ENCODE assay signal across 8 cellular contexts in the genomic region with DNA sequence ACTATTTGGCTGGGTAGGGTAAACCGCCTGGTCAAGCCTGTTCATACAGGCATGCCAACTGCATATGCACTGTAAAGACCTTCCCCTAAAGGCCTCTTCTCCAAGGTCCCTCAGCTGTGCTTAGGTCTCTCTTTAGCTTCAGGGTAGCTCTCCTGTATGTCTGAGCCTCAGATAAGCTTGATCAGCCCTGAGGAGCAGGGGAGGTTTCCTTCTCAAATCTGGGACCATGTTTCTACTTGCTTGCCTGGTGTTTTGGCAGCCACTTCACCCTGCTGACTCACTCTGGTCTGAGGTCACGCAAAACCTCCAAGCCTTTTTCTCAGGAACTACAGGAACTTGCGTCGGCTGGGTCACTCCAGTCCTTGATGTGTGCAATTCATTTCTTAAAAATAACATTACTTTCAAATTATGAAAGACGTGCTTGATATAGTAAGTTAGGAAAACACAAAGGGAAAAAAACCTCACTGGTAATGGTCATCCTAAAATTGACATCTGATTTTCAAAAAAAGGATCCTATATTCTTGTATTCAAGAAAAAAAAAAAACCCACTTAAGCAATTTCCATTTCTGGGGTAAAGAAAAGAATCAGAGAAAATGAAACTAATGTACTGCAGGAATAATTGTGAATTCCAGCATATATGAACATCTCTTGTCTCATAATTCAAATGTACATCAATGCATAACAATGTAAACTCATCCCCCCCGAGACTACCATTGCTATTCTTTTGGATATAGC. TPM values are rescaled to one million over a fixed set of nuclear protein-coding genes. Genes with fewer than 3 reads are reported as not detected.
A peak's percentile ranks its signal among the peaks of the same experiment; 100 is the strongest.
DNase-seq lines count a peak whose midpoint lies in the region; ATAC-seq and TF ChIP-seq lines count a peak whose summit lies in the region.

No MANE protein-coding gene starts in this region.

- H3K4me2 ChIP-seq in BLaER1, result peak overlapping the region; percentile 89

- no peak overlapping the region for H3K27ac Mint-ChIP-seq in activated naive CD8-positive, alpha-beta T cell treated with anti-CD3 and anti-CD28 coated beads for 36 hours

- H3K9me3 Mint-ChIP-seq in activated naive CD8-positive, alpha-beta T cell treated with anti-CD3 and anti-CD28 coated beads for 36 hours, result no peaks in the 10 kb centered on the region

- no peak for ATAC-seq in HG03439 (IDR thresholded peaks at IDR 0.05; ENCODE audit: unreplicated experiment)
- ATAC-seq in HG02610 (IDR thresholded peaks at IDR 0.05; ENCODE audit: unreplicated experiment), result no peak

- H3K4me1 Mint-ChIP-seq in activated naive CD8-positive, alpha-beta T cell treated with anti-CD3 and anti-CD28 coated beads for 36 hours, result peaks cover 26% of the 10 kb centered on the region

- H3K36me3 Mint-ChIP-seq in activated naive CD8-positive, alpha-beta T cell treated with anti-CD3 and anti-CD28 coated beads for 36 hours, result no peaks in the 10 kb centered on the region

- H3K9me3 ChIP-seq in BLaER1, result no peaks in the 10 kb centered on the region
- H3K9me3 ChIP-seq in right atrium auricular region, result no peaks in the 10 kb centered on the region

- H3K4me3 ChIP-seq in BLaER1 (no peak overlapping the region), right atrium auricular region (no peak overlapping the region)

- H3K36me3 ChIP-seq in BLaER1 (no peaks in the 10 kb centered on the region), right atrium auricular region (no peaks in the 10 kb centered on the region)

- no peak overlapping the region for H3K9ac ChIP-seq in BLaER1

- DNase-seq in M059J (ENCODE audit: low read depth) (peak; percentile 96), right atrium auricular region (ENCODE audit: low spot score) (peak; percentile 92), NCI-H1417 treated with DMSO at 0.1 percent for 48 hours (lab: John Stamatoyannopoulos, UW) (no peak)
- peak; percentile 26 for DNase-seq in activated naive CD8-positive, alpha-beta T cell treated with anti-CD3 and anti-CD28 coated beads for 36 hours
- DNase-seq in stimulated activated CD4-positive, alpha-beta T cell treated with anti-CD3 and anti-CD28 coated beads, Interleukin-2, amount 100 ng/mL, for 48 hours, result peak; percentile 36 to 44

- H3K27ac ChIP-seq in BLaER1, result peak overlapping the region; percentile 29; the same call in 1 of the 2 replicates
- peak overlapping the region; percentile 61 to 71 for H3K27ac ChIP-seq in right atrium auricular region

- no peak overlapping the region for H3K4me3 Mint-ChIP-seq in activated naive CD8-positive, alpha-beta T cell treated with anti-CD3 and anti-CD28 coated beads for 36 hours

- no peak for TF ChIP-seq CTCF in right atrium auricular region (IDR thresholded peaks at IDR 0.05)

- peaks cover 75% of the 10 kb centered on the region for H3K4me1 ChIP-seq in BLaER1
- peaks cover 0 to 56% of the 10 kb centered on the region in 2 donors for H3K4me1 ChIP-seq in right atrium auricular region

- H3K27me3 ChIP-seq in BLaER1 (no peaks in the 10 kb centered on the region), right atrium auricular region (no peaks in the 10 kb centered on the region)

- no peaks in the 10 kb centered on the region for H4K20me1 ChIP-seq in BLaER1

- no peaks in the 10 kb centered on the region for H3K27me3 Mint-ChIP-seq in activated naive CD8-positive, alpha-beta T cell treated with anti-CD3 and anti-CD28 coated beads for 36 hours

RNA-seq across cellular contexts. Expression of a gene that starts 24.7 kb away (rescaled TPM):
- total RNA-seq in M059J (2014; rRNA removed; shearing (Covaris generic)), result 9.0 and 11.9 TPM in 2 replicates
- 10 to 100 TPM in 1 of 2 experiments, 1 to 10 TPM in 1; 8.8 to 10.2 TPM for total RNA-seq in activated naive CD8-positive, alpha-beta T cell treated with anti-CD3 and anti-CD28 coated beads for 36 hours
- 10 to 100 TPM; 10.2 to 10.3 TPM for total RNA-seq in right atrium auricular region

RNA-seq across cellular contexts. Expression of a gene that starts 47.4 kb away (rescaled TPM):
- total RNA-seq in M059J (2014; rRNA removed; shearing (Covaris generic)), result 255 and 332 TPM in 2 replicates
- total RNA-seq in activated naive CD8-positive, alpha-beta T cell treated with anti-CD3 and anti-CD28 coated beads for 36 hours, result 100 to 1,000 TPM; 372 to 389 TPM
- total RNA-seq in right atrium auricular region, result 100 to 1,000 TPM; 120 to 162 TPM
